In the genomic region with DNA sequence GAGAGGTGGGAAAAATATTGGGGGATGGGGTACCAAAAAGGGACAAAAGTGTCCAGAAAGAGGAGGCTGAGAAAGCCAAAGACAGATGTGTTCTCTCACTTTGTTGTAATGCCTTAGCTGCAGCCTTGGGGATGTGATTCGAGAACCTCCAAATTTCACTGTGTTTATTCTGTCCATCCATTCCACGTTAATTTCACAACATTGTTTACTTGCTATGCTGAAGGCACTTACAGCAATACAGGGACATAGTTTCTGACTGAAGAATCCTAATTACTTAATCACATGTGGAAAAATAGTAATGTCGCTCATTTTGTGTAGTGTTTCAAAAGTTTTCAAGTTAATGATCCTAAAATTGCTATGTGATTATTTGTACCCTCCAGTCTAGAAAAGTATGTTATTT, we compare ENCODE assay signal across 22 cellular contexts.
DNase-seq lines count a peak whose midpoint lies in the region; ATAC-seq and TF ChIP-seq lines count a peak whose summit lies in the region.
"Had no signal": no experiment of that assay in that cellular context is flagged by ENCODE, and none has a peak within 500 bp of the region (broad histone marks: within the 10 kb centered on the region; RNA-seq: fewer than 3 reads in every experiment).

No MANE protein-coding gene starts in this region.

- ATAC-seq in activated CD8-positive, alpha-beta T cell treated with anti-CD3 and anti-CD28 coated beads for 36 hours: no peak
- no peak for ATAC-seq in activated CD8-positive, alpha-beta T cell treated with anti-CD3 and anti-CD28 coated beads, Interleukin-2, amount 10 ng/mL, durations not matched to agents 7 days and 5 days
- no peak for ATAC-seq in upper lobe of right lung
- ATAC-seq in GM18873 (IDR thresholded peaks at IDR 0.05; ENCODE audit: low FRiP score, unreplicated experiment): no peak
- ATAC-seq: activated CD4-positive, CD25-positive, alpha-beta regulatory T cell treated with anti-CD3 and anti-CD28 coated beads, Interleukin-2, amount 50 U/mL, for 24 hours; natural killer cell treated with Interleukin-12 subunit alpha and Interleukin-12 subunit beta and Interleukin-15 and Interleukin-18, amount 100 ng/mL, for 72 hours had no signal

- H3K9me3 ChIP-seq in esophagus muscularis mucosa (no peaks in the 10 kb centered on the region), upper lobe of right lung (no peaks in the 10 kb centered on the region)
- H3K9me3 ChIP-seq: BLaER1 had no signal

- TF ChIP-seq POLR2A in esophagus muscularis mucosa (IDR thresholded peaks at IDR 0.05; ENCODE audit: low read depth): no peak

- H3K9me3 Mint-ChIP-seq in activated CD8-positive, alpha-beta T cell treated with anti-CD3 and anti-CD28 coated beads for 36 hours: peaks cover 2% of the 10 kb centered on the region
- peaks cover 5% of the 10 kb centered on the region for H3K9me3 Mint-ChIP-seq in activated CD8-positive, alpha-beta T cell treated with anti-CD3 and anti-CD28 coated beads, Interleukin-2, amount 10 ng/mL, durations not matched to agents 7 days and 5 days (ENCODE audit: insufficient read depth)
- H3K9me3 Mint-ChIP-seq in osteocyte (ENCODE audit: unreplicated experiment) (peaks cover 6% of the 10 kb centered on the region), mesothelial cell of epicardium (peaks cover 7% of the 10 kb centered on the region)
- H3K9me3 Mint-ChIP-seq: dendritic cell treated with granulocyte-macrophage colony-stimulating factor and Interleukin-4, amounts not matched to agents 40 ng/mL and 50 ng/mL, for 4 days had no signal

- TF ChIP-seq EP300 in esophagus muscularis mucosa (IDR thresholded peaks at IDR 0.05): no peak

- DNase-seq in activated CD8-positive, alpha-beta T cell treated with anti-CD3 and anti-CD28 coated beads for 36 hours: no peak
- no peak for DNase-seq in activated CD8-positive, alpha-beta T cell treated with anti-CD3 and anti-CD28 coated beads, Interleukin-2, amount 10 ng/mL, durations not matched to agents 7 days and 5 days
- no peak for DNase-seq in esophagus muscularis mucosa (ENCODE audit: extremely low spot score)
- no peak for DNase-seq in osteocyte (ENCODE audit: extremely low spot score, unreplicated experiment)
- no peak for DNase-seq in upper lobe of right lung
- no peak for DNase-seq in T1000 (lab: John Stamatoyannopoulos, UW)
- DNase-seq in mesothelial cell of epicardium (ENCODE audit: low spot score in 2 of 2, unreplicated experiment in 2 of 2): no peak
- DNase-seq: activated gamma-delta T cell; amniotic stem cell; HCEC 1CT; NCI-H1105; NCI-H2107; NCI-H524; stimulated activated CD4-positive, alpha-beta T cell treated with anti-CD3 and anti-CD28 coated beads, Interleukin-1b, Interleukin-23, amount 100 ng/mL, for 48 hours; stimulated activated naive CD4-positive, alpha-beta T cell had no signal

- H3K27me3 ChIP-seq in esophagus muscularis mucosa (no peaks in the 10 kb centered on the region), upper lobe of right lung (no peaks in the 10 kb centered on the region)
- H3K27me3 ChIP-seq: BLaER1, cardiac muscle cell had no signal

- no peaks in the 10 kb centered on the region for H3K36me3 ChIP-seq in esophagus muscularis mucosa
- H3K36me3 ChIP-seq in upper lobe of right lung: no peaks in the 10 kb centered on the region
- H3K36me3 ChIP-seq: BLaER1, cardiac muscle cell had no signal

- H3K27ac Mint-ChIP-seq in activated CD8-positive, alpha-beta T cell treated with anti-CD3 and anti-CD28 coated beads for 36 hours: peak overlapping the region; percentile 27
- H3K27ac Mint-ChIP-seq in activated CD8-positive, alpha-beta T cell treated with anti-CD3 and anti-CD28 coated beads, Interleukin-2, amount 10 ng/mL, durations not matched to agents 7 days and 5 days: no peak overlapping the region
- peak overlapping the region; percentile 84 for H3K27ac Mint-ChIP-seq in osteocyte (ENCODE audit: unreplicated experiment)
- H3K27ac Mint-ChIP-seq in mesothelial cell of epicardium: no peak overlapping the region
- H3K27ac Mint-ChIP-seq: dendritic cell treated with granulocyte-macrophage colony-stimulating factor and Interleukin-4, amounts not matched to agents 40 ng/mL and 50 ng/mL, for 4 days had no signal

- peaks cover 19 to 53% (median 40%) of the 10 kb centered on the region in 4 donors for H3K4me1 ChIP-seq in esophagus muscularis mucosa
- peaks cover 5% of the 10 kb centered on the region for H3K4me1 ChIP-seq in upper lobe of right lung

- peak overlapping the region; percentile 11 to 54 (median 40) for H3K27ac ChIP-seq in esophagus muscularis mucosa (replicated peaks in 1 of 4)
- peak overlapping the region; percentile 67 for H3K27ac ChIP-seq in upper lobe of right lung
- H3K27ac ChIP-seq: BLaER1, cardiac muscle cell, RWPE1 had no signal

- peaks cover 9% of the 10 kb centered on the region for H3K36me3 Mint-ChIP-seq in activated CD8-positive, alpha-beta T cell treated with anti-CD3 and anti-CD28 coated beads for 36 hours (ENCODE audit: low read depth)
- peaks cover 37% of the 10 kb centered on the region for H3K36me3 Mint-ChIP-seq in activated CD8-positive, alpha-beta T cell treated with anti-CD3 and anti-CD28 coated beads, Interleukin-2, amount 10 ng/mL, durations not matched to agents 7 days and 5 days (ENCODE audit: low read depth)
- H3K36me3 Mint-ChIP-seq in osteocyte (ENCODE audit: unreplicated experiment): peaks cover 5% of the 10 kb centered on the region
- H3K36me3 Mint-ChIP-seq in mesothelial cell of epicardium: peaks cover under 1% of the 10 kb centered on the region

- H3K27me3 Mint-ChIP-seq in activated CD8-positive, alpha-beta T cell treated with anti-CD3 and anti-CD28 coated beads for 36 hours: no peaks in the 10 kb centered on the region
- H3K27me3 Mint-ChIP-seq in activated CD8-positive, alpha-beta T cell treated with anti-CD3 and anti-CD28 coated beads, Interleukin-2, amount 10 ng/mL, durations not matched to agents 7 days and 5 days (ENCODE audit: low read depth): no peaks in the 10 kb centered on the region
- H3K27me3 Mint-ChIP-seq in osteocyte (ENCODE audit: unreplicated experiment): no peaks in the 10 kb centered on the region
- no peaks in the 10 kb centered on the region for H3K27me3 Mint-ChIP-seq in mesothelial cell of epicardium (ENCODE audit: low read depth)
- H3K27me3 Mint-ChIP-seq: dendritic cell treated with granulocyte-macrophage colony-stimulating factor and Interleukin-4, amounts not matched to agents 40 ng/mL and 50 ng/mL, for 4 days; natural killer cell treated with Interleukin-12 subunit alpha and Interleukin-12 subunit beta and Interleukin-15 and Interleukin-18, amount 100 ng/mL, for 72 hours had no signal

- CTCF ChIA-PET in activated CD8-positive, alpha-beta T cell treated with anti-CD3 and anti-CD28 coated beads for 36 hours (lab: Charles Lee): interaction anchor here (0.6 kb wide), 1 partner anchor 769 kb away, joined by 3 read pairs; no protein-coding TSS in a partner anchor
- CTCF ChIA-PET in activated CD8-positive, alpha-beta T cell treated with anti-CD3 and anti-CD28 coated beads, Interleukin-2, amount 10 ng/mL, durations not matched to agents 7 days and 5 days (lab: Charles Lee): interaction anchor here (1.7 kb wide), 1 partner anchor 143 kb away, joined by 8 read pairs; no protein-coding TSS in a partner anchor

- WGBS in esophagus muscularis mucosa: 73% methylated on average over 3 of the region's 3 CpGs

- no peak overlapping the region for H3K4me3 Mint-ChIP-seq in activated CD8-positive, alpha-beta T cell treated with anti-CD3 and anti-CD28 coated beads for 36 hours
- H3K4me3 Mint-ChIP-seq in activated CD8-positive, alpha-beta T cell treated with anti-CD3 and anti-CD28 coated beads, Interleukin-2, amount 10 ng/mL, durations not matched to agents 7 days and 5 days: no peak overlapping the region
- H3K4me3 Mint-ChIP-seq in osteocyte (ENCODE audit: unreplicated experiment): no peak overlapping the region
- H3K4me3 Mint-ChIP-seq in mesothelial cell of epicardium: no peak overlapping the region
- H3K4me3 Mint-ChIP-seq: dendritic cell treated with granulocyte-macrophage colony-stimulating factor and Interleukin-4, amounts not matched to agents 40 ng/mL and 50 ng/mL, for 4 days; natural killer cell treated with Interleukin-12 subunit alpha and Interleukin-12 subunit beta and Interleukin-15 and Interleukin-18, amount 100 ng/mL, for 72 hours had no signal

- POLR2A ChIA-PET in activated CD8-positive, alpha-beta T cell treated with anti-CD3 and anti-CD28 coated beads for 36 hours (lab: Charles Lee): no interaction called here
- POLR2A ChIA-PET in activated CD8-positive, alpha-beta T cell treated with anti-CD3 and anti-CD28 coated beads, Interleukin-2, amount 10 ng/mL, durations not matched to agents 7 days and 5 days (lab: Charles Lee): no interaction called here

- no peak for TF ChIP-seq CTCF in activated CD8-positive, alpha-beta T cell treated with anti-CD3 and anti-CD28 coated beads for 36 hours (IDR thresholded peaks at IDR 0.05)
- TF ChIP-seq CTCF in esophagus muscularis mucosa (IDR thresholded peaks at IDR 0.05) (no peak), osteocyte (IDR thresholded peaks at IDR 0.05) (no peak), upper lobe of right lung (IDR thresholded peaks at IDR 0.05) (no peak), mesothelial cell of epicardium (IDR thresholded peaks at IDR 0.05; ENCODE audit: unreplicated experiment) (no peak)

- peaks cover 58% of the 10 kb centered on the region for H3K4me1 Mint-ChIP-seq in activated CD8-positive, alpha-beta T cell treated with anti-CD3 and anti-CD28 coated beads for 36 hours (ENCODE audit: low read depth)
- peaks cover 66% of the 10 kb centered on the region for H3K4me1 Mint-ChIP-seq in activated CD8-positive, alpha-beta T cell treated with anti-CD3 and anti-CD28 coated beads, Interleukin-2, amount 10 ng/mL, durations not matched to agents 7 days and 5 days (ENCODE audit: low read depth)
- H3K4me1 Mint-ChIP-seq in osteocyte (ENCODE audit: unreplicated experiment) (peaks cover 63% of the 10 kb centered on the region), mesothelial cell of epicardium (peaks cover 22% of the 10 kb centered on the region)

- H3K4me3 ChIP-seq in esophagus muscularis mucosa (no peak overlapping the region), upper lobe of right lung (no peak overlapping the region)
- H3K4me3 ChIP-seq: BLaER1, cardiac muscle cell had no signal

- intact Hi-C loops in activated CD8-positive, alpha-beta T cell treated with anti-CD3 and anti-CD28 coated beads for 36 hours (cut with micrococcal nuclease): no loop called here
- intact Hi-C loops in esophagus muscularis mucosa (cut with DNase I) (no loop called here), upper lobe of right lung (cut with DNase I) (no loop called here)

Comparison
In these comparisons a context has a peak if more than half of its experiments do, and no peak if none do; other contexts are left out.
1. H3K27ac Mint-ChIP-seq: peak in activated CD8-positive, alpha-beta T cell treated with anti-CD3 and anti-CD28 coated beads for 36 hours (single experiment) and osteocyte (single experiment); none in activated CD8-positive, alpha-beta T cell treated with anti-CD3 and anti-CD28 coated beads, Interleukin-2, amount 10 ng/mL, durations not matched to agents 7 days and 5 days (single experiment) and mesothelial cell of epicardium (single experiment).